ENCODE assay signal across 9 cellular contexts in genomic region chr17:49746791-49747490, GRCh38. TPM values are rescaled to one million over a fixed set of nuclear protein-coding genes. Genes with fewer than 3 reads are reported as not detected.
DNase-seq lines count a peak whose midpoint lies in the region; ATAC-seq and TF ChIP-seq lines count a peak whose summit lies in the region.
"Had no signal": no experiment of that assay in that cellular context is flagged by ENCODE, and none has a peak within 500 bp of the region (broad histone marks: within the 10 kb centered on the region; RNA-seq: fewer than 3 reads in every experiment).

No MANE protein-coding gene starts in this region.

- H3K9me3 ChIP-seq in Loucy (ENCODE audit: insufficient read depth, low read depth, low read length) (no peaks in the 10 kb centered on the region), lung (ENCODE audit: control insufficient read depth in 2 of 2, insufficient read depth in 1 of 2, low read length in 1 of 2) (no peaks in the 10 kb centered on the region), testis (no peaks in the 10 kb centered on the region)

- DNase-seq in lung (ENCODE audit: low spot score) = no peak
- no peak for DNase-seq in NCI-H2196 (lab: John Stamatoyannopoulos, UW; ENCODE audit: unreplicated experiment)
- no peak for DNase-seq in NCI-H2171 treated with DMSO at 0.1 percent for 48 hours (lab: John Stamatoyannopoulos, UW)
- DNase-seq in NCI-H1105 treated with DMSO at 0.1 percent for 48 hours (lab: John Stamatoyannopoulos, UW) = no peak
- no peak for DNase-seq in testis

- H3K9ac ChIP-seq in Loucy (ENCODE audit: low read depth, low read length, poor library complexity, severe bottlenecking) = peak overlapping the region; percentile 75

- intact Hi-C loops in testis (cut with DNase I; ENCODE audit: low total_unique reads) = no loop called here

- H3K27me3 ChIP-seq in Loucy (ENCODE audit: insufficient read depth, low read length, poor library complexity, severe bottlenecking) (no peaks in the 10 kb centered on the region), lung (ENCODE audit: control insufficient read depth, insufficient read depth) (no peaks in the 10 kb centered on the region), testis (no peaks in the 10 kb centered on the region)

- no peak for TF ChIP-seq POLR2A in testis (IDR thresholded peaks at IDR 0.05)

- H3K4me3 ChIP-seq in Loucy (ENCODE audit: low read length, poor library complexity, severe bottlenecking) (peak overlapping the region; percentile 73), lung (no peak overlapping the region), testis (no peak overlapping the region)

- H3K36me3 ChIP-seq in Loucy (ENCODE audit: insufficient read depth, low read length) = peaks cover 23% of the 10 kb centered on the region
- no peaks in the 10 kb centered on the region for H3K36me3 ChIP-seq in lung (ENCODE audit: control insufficient read depth in 2 of 2, insufficient read depth in 2 of 2, low read length in 2 of 2)
- H3K36me3 ChIP-seq in testis (ENCODE audit: low read depth, missing control alignments) = no peaks in the 10 kb centered on the region

- 58 to 64% methylated on average over 5 of the region's 5 CpGs for WGBS in lung, 2 donors
- WGBS in testis, 2 donors = 82 to 86% methylated on average over 5 of the region's 5 CpGs

- TF ChIP-seq CTCF in Loucy (conservative IDR thresholded peaks at IDR 0.05; ENCODE audit: low read length) (no peak), lung (IDR thresholded peaks at IDR 0.05; ENCODE audit: control extremely low read depth, extremely low read depth) (no peak), testis (IDR thresholded peaks at IDR 0.05) (no peak)

- no peaks in the 10 kb centered on the region for H3K9me2 ChIP-seq in Loucy (replicated peaks; ENCODE audit: low read depth, low read length)

- peak; percentile 40 for ATAC-seq in GM18520 (IDR thresholded peaks at IDR 0.05; ENCODE audit: unreplicated experiment)
- ATAC-seq in GM21619 (IDR thresholded peaks at IDR 0.05; ENCODE audit: unreplicated experiment) = peak; percentile 36
- no peak for ATAC-seq in lung (ENCODE audit: insufficient read depth, low FRiP score)
- ATAC-seq: sciatic nerve had no signal

- peaks cover 84% of the 10 kb centered on the region for H3K4me1 ChIP-seq in Loucy (ENCODE audit: insufficient read depth, low read length, poor library complexity, severe bottlenecking)
- peaks cover 3 to 18% of the 10 kb centered on the region in 2 donors for H3K4me1 ChIP-seq in lung (ENCODE audit: control insufficient read depth in 2 of 2, insufficient read depth in 2 of 2, low read length in 2 of 2)
- peaks cover 10% of the 10 kb centered on the region for H3K4me1 ChIP-seq in testis

- no peak overlapping the region for H2AFZ ChIP-seq in Loucy (ENCODE audit: low read length)

- H3K27ac ChIP-seq in lung (ENCODE audit: low read depth in 1 of 2, low read length in 1 of 2) = peak overlapping the region; percentile 33 to 54
- H3K27ac ChIP-seq in testis = no peak overlapping the region

- H3F3A ChIP-seq in Loucy (ENCODE audit: low read depth) = peaks cover 37% of the 10 kb centered on the region

- H4K20me1 ChIP-seq in Loucy (ENCODE audit: insufficient read depth, low read length, poor library complexity, severe bottlenecking) = peaks cover 17% of the 10 kb centered on the region

- peaks cover 87% of the 10 kb centered on the region for H3K79me2 ChIP-seq in Loucy (ENCODE audit: insufficient read depth, low read length)

- peak overlapping the region; percentile 96 for H3K4me2 ChIP-seq in Loucy (ENCODE audit: low read depth, low read length, poor library complexity, severe bottlenecking)

RNA-seq across cellular contexts. Expression of gene FAM117A, which starts 17.0 kb away (rescaled TPM):
- total RNA-seq in lung = 10 to 100 TPM; 17.3 to 20.9 TPM
- polyA plus RNA-seq in lung = 1 to 10 TPM; 8.6 to 9.6 TPM
- total RNA-seq in testis = 10 to 100 TPM; 30.2 to 38.1 TPM
- 67.3 TPM for polyA plus RNA-seq in testis (ENCODE audit: insufficient read depth, low read depth, low replicate concordance)

RNA-seq across cellular contexts. Expression of gene SLC35B1, which starts 39.2 kb away (rescaled TPM):
- total RNA-seq in lung (10 to 100 TPM; 29.5 to 84.1 TPM), testis (10 to 100 TPM; 39.9 to 45.4 TPM)
- polyA plus RNA-seq in lung (10 to 100 TPM; 58.9 to 79.6 TPM), testis (ENCODE audit: insufficient read depth, low read depth, low replicate concordance) (66.3 TPM)

RNA-seq across cellular contexts. Expression of gene KAT7, which starts 41.5 kb away (rescaled TPM):
- 10 to 100 TPM; 59.0 to 87.5 TPM for total RNA-seq in lung
- polyA plus RNA-seq in lung = 10 to 100 TPM in 1 of 2 donors, 1 to 10 TPM in 1; 8.7 to 12.4 TPM
- total RNA-seq in testis = 100 to 1,000 TPM; 122 to 123 TPM
- 181 TPM for polyA plus RNA-seq in testis (ENCODE audit: insufficient read depth, low read depth, low replicate concordance)

Comparison
In these comparisons a context has a peak if more than half of its experiments do, and no peak if none do; other contexts are left out.
1. H3K27ac ChIP-seq: peak in lung (2 of 2); none in testis (0 of 2).